In the genomic region with DNA sequence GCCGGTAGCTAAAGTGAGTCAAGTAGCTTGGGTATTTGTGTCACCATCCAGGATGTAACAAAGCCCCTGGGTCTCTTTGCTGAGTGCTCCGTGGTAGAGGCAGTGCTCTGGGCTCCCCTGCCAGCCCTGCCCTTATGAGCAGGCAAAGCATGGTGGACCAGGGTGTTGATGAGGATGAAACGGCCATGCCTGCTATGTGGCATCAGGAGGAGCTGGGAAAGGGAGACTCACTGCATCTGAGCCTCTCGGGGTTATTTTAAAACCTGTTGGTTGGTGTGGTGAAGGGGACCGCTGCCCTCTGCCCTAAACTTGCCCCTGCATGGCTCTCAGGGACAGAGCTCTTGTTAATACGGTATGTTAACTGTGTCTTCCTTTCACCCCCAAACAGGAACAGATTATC, we compare ENCODE assay signal across 3 cellular contexts.
TF ChIP-seq lines count a peak whose summit lies in the region.

No MANE protein-coding gene starts in this region.

TF ChIP-seq in GM23338, 12 proteins besides CTCF, POLR2A, EP300 and RAD21:
- TF ChIP-seq ZNF114 (CRISPR knock-in tag; IDR thresholded peaks at IDR 0.05) (no peak), EZH2 (IDR thresholded peaks at IDR 0.05; ENCODE audit: low read depth, unreplicated experiment) (no peak), POLR2AphosphoS5 (IDR thresholded peaks at IDR 0.05; ENCODE audit: low read depth) (no peak), CREB1 (CRISPR knock-in tag; IDR thresholded peaks at IDR 0.05; ENCODE audit: low read depth) (no peak)
- TF ChIP-seq, protein P1, sequence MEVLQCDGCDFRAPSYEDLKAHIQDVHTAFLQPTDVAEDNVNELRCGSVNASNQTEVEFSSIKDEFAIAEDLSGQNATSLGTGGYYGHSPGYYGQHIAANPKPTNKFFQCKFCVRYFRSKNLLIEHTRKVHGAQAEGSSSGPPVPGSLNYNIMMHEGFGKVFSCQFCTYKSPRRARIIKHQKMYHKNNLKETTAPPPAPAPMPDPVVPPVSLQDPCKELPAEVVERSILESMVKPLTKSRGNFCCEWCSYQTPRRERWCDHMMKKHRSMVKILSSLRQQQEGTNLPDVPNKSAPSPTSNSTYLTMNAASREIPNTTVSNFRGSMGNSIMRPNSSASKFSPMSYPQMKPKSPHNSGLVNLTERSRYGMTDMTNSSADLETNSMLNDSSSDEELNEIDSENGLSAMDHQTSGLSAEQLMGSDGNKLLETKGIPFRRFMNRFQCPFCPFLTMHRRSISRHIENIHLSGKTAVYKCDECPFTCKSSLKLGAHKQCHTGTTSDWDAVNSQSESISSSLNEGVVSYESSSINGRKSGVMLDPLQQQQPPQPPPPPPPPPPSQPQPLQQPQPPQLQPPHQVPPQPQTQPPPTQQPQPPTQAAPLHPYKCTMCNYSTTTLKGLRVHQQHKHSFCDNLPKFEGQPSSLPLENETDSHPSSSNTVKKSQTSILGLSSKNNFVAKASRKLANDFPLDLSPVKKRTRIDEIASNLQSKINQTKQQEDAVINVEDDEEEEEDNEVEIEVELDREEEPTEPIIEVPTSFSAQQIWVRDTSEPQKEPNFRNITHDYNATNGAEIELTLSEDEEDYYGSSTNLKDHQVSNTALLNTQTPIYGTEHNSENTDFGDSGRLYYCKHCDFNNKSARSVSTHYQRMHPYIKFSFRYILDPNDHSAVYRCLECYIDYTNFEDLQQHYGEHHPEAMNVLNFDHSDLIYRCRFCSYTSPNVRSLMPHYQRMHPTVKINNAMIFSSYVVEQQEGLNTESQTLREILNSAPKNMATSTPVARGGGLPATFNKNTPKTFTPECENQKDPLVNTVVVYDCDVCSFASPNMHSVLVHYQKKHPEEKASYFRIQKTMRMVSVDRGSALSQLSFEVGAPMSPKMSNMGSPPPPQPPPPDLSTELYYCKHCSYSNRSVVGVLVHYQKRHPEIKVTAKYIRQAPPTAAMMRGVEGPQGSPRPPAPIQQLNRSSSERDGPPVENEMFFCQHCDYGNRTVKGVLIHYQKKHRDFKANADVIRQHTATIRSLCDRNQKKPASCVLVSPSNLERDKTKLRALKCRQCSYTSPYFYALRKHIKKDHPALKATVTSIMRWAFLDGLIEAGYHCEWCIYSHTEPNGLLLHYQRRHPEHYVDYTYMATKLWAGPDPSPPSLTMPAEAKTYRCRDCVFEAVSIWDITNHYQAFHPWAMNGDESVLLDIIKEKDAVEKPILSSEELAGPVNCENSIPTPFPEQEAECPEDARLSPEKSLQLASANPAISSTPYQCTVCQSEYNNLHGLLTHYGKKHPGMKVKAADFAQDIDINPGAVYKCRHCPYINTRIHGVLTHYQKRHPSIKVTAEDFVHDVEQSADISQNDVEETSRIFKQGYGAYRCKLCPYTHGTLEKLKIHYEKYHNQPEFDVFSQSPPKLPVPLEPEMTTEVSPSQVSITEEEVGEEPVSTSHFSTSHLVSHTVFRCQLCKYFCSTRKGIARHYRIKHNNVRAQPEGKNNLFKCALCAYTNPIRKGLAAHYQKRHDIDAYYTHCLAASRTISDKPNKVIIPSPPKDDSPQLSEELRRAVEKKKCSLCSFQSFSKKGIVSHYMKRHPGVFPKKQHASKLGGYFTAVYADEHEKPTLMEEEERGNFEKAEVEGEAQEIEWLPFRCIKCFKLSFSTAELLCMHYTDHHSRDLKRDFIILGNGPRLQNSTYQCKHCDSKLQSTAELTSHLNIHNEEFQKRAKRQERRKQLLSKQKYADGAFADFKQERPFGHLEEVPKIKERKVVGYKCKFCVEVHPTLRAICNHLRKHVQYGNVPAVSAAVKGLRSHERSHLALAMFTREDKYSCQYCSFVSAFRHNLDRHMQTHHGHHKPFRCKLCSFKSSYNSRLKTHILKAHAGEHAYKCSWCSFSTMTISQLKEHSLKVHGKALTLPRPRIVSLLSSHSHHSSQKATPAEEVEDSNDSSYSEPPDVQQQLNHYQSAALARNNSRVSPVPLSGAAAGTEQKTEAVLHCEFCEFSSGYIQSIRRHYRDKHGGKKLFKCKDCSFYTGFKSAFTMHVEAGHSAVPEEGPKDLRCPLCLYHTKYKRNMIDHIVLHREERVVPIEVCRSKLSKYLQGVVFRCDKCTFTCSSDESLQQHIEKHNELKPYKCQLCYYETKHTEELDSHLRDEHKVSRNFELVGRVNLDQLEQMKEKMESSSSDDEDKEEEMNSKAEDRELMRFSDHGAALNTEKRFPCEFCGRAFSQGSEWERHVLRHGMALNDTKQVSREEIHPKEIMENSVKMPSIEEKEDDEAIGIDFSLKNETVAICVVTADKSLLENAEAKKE (CRISPR knock-in tag; IDR thresholded peaks at IDR 0.05): no peak

TF ChIP-seq in H1, 55 proteins besides CTCF, POLR2A, EP300 and RAD21:
- TF ChIP-seq TEAD4 (IDR thresholded peaks at IDR 0.05; ENCODE audit: low read depth, low read length) (no peak), POLR2AphosphoS5 (IDR thresholded peaks at IDR 0.05; ENCODE audit: low read depth, low read length) (peak; percentile 37; the same call in 1 of the 2 replicates), FOSL1 (IDR thresholded peaks at IDR 0.05; ENCODE audit: insufficient read depth, low read depth, low read length) (no peak)

TF ChIP-seq in HepG2, 621 proteins besides CTCF, POLR2A, EP300 and RAD21:
- TF ChIP-seq, protein P2, sequence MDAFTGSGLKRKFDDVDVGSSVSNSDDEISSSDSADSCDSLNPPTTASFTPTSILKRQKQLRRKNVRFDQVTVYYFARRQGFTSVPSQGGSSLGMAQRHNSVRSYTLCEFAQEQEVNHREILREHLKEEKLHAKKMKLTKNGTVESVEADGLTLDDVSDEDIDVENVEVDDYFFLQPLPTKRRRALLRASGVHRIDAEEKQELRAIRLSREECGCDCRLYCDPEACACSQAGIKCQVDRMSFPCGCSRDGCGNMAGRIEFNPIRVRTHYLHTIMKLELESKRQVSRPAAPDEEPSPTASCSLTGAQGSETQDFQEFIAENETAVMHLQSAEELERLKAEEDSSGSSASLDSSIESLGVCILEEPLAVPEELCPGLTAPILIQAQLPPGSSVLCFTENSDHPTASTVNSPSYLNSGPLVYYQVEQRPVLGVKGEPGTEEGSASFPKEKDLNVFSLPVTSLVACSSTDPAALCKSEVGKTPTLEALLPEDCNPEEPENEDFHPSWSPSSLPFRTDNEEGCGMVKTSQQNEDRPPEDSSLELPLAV (CRISPR knock-in tag; conservative IDR thresholded peaks at IDR 0.05; ENCODE audit: low read depth): no peak
- TF ChIP-seq, protein P3, sequence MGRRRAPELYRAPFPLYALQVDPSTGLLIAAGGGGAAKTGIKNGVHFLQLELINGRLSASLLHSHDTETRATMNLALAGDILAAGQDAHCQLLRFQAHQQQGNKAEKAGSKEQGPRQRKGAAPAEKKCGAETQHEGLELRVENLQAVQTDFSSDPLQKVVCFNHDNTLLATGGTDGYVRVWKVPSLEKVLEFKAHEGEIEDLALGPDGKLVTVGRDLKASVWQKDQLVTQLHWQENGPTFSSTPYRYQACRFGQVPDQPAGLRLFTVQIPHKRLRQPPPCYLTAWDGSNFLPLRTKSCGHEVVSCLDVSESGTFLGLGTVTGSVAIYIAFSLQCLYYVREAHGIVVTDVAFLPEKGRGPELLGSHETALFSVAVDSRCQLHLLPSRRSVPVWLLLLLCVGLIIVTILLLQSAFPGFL (CRISPR knock-in tag; IDR thresholded peaks at IDR 0.05): no peak
- no peak for TF ChIP-seq ZFP36 (IDR thresholded peaks at IDR 0.05; ENCODE audit: borderline replicate concordance, low read depth, low read length, partially characterized antibody)
- no peak for TF ChIP-seq ZNF468 (CRISPR knock-in tag; IDR thresholded peaks at IDR 0.05)
- no peak for TF ChIP-seq ZNF792 (CRISPR knock-in tag; IDR thresholded peaks at IDR 0.05)
- TF ChIP-seq, protein P4, sequence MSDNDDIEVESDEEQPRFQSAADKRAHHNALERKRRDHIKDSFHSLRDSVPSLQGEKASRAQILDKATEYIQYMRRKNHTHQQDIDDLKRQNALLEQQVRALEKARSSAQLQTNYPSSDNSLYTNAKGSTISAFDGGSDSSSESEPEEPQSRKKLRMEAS (IDR thresholded peaks at IDR 0.05): no peak
- TF ChIP-seq NFIC (IDR thresholded peaks at IDR 0.05; ENCODE audit: low read length): no peak
- no peak for TF ChIP-seq ZNF274 (CRISPR knock-in tag; IDR thresholded peaks at IDR 0.05)
- TF ChIP-seq ZNF501 (CRISPR knock-in tag; IDR thresholded peaks at IDR 0.05): no peak
- no peak for TF ChIP-seq PAWR (CRISPR knock-in tag; IDR thresholded peaks at IDR 0.05; ENCODE audit: borderline replicate concordance)
- TF ChIP-seq, protein P5, sequence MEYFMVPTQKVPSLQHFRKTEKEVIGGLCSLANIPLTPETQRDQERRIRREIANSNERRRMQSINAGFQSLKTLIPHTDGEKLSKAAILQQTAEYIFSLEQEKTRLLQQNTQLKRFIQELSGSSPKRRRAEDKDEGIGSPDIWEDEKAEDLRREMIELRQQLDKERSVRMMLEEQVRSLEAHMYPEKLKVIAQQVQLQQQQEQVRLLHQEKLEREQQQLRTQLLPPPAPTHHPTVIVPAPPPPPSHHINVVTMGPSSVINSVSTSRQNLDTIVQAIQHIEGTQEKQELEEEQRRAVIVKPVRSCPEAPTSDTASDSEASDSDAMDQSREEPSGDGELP (IDR thresholded peaks at IDR 0.05; ENCODE audit: borderline replicate concordance, low read depth): no peak
- TF ChIP-seq MAF1 (CRISPR knock-in tag; IDR thresholded peaks at IDR 0.05; ENCODE audit: borderline replicate concordance): no peak
- TF ChIP-seq STAT5B (CRISPR knock-in tag; IDR thresholded peaks at IDR 0.05): no peak
